Comparison of ENCODE assay signal across 8 cellular contexts in the genomic region with DNA sequence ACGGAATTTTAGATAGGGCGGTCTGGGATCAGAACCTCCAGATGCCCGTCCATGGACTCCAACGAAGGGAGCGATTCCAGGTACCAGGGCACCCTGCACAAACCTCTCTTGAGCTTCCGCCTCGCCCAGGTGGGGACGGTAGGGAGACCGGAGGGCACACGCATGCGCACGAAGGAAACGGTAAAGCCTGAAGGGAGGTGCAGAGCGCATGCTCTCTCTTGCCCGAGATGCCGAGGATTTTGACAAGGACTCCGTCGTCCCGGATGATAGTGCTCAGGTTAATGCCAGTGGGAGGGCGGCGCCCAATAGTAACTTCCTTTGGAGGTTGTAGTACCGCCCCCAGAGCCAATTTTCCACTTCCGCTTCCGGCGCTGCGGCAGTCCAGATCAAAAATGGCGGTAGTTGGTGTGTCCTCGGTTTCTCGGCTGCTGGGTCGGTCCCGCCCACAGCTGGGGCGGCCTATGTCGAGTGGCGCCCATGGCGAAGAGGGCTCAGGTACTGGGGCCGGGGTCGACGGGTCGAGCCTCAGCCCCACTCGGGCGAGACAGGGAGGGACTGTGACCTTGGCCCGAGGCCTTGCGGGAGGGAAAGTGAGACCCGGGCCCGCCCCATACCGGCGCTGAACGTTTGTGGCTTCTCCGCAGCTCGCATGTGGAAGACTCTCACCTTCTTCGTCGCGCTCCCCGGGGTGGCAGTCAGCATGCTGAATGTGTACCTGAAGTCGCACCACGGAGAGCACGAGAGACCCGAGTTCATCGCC. TPM values are rescaled to one million over a fixed set of nuclear protein-coding genes. Genes with fewer than 3 reads are reported as not detected.
A peak's percentile ranks its signal among the peaks of the same experiment; 100 is the strongest.
DNase-seq lines count a peak whose midpoint lies in the region; ATAC-seq and TF ChIP-seq lines count a peak whose summit lies in the region.

A gene (plus strand): TSS at position 379 of the 760 bp plus-strand sequence. CDS start 14 bp downstream, at position 393.

- peak; percentile 13 to 44 for TF ChIP-seq RAD21 in liver (IDR thresholded peaks at IDR 0.05)

- WGBS in liver: under 1% methylated on average over 59 of the region's 59 CpGs

- H3K9me3 Mint-ChIP-seq in CD4-positive, CD25-positive, alpha-beta regulatory T cell: no peaks in the 10 kb centered on the region

- peak; percentile 96 to 100 (median 97) for DNase-seq in CD4-positive, CD25-positive, alpha-beta regulatory T cell
- DNase-seq in NCI-H774 (lab: John Stamatoyannopoulos, UW): peak; percentile 100
- DNase-seq in activated CD4-positive, alpha-beta T cell treated with anti-CD3 and anti-CD28 coated beads, Interleukin-2, amount 50 U/mL, for 4 hours: peak; percentile 97 to 98
- DNase-seq in dermis microvascular lymphatic vessel endothelial cell (ENCODE audit: low read depth in 2 of 2): peak; percentile 89 to 94
- DNase-seq in stimulated activated CD4-positive, alpha-beta T cell treated with anti-CD3 and anti-CD28 coated beads, Interleukin-4, amount 100 ng/mL, for 24 hours: peak; percentile 99

- TF ChIP-seq CTCF in liver (IDR thresholded peaks at IDR 0.05; ENCODE audit: low read depth, low read length, missing input control): peak; percentile 6

- H3K27me3 Mint-ChIP-seq in CD4-positive, CD25-positive, alpha-beta regulatory T cell: peaks cover 15% of the 10 kb centered on the region

- H3K4me1 Mint-ChIP-seq in CD4-positive, CD25-positive, alpha-beta regulatory T cell: peaks cover 4 to 34% (median 15%) of the 10 kb centered on the region in 4 donors

- peak within 1 kb of the TSS; percentile 87 for H3K4me3 ChIP-seq in CD4-positive, CD25-positive, alpha-beta regulatory T cell (ENCODE audit: low read depth, low read length)
- peak within 1 kb of the TSS; percentile 78 to 93 (median 84) for H3K4me3 ChIP-seq in liver (ENCODE audit: low read depth in 1 of 3, low read length in 3 of 3)

- H3K36me3 ChIP-seq in CD4-positive, CD25-positive, alpha-beta regulatory T cell (ENCODE audit: control insufficient read depth, insufficient read depth, low read length): peaks cover 21% of the 10 kb centered on the region
- peaks cover 3 to 11% (median 6%) of the 10 kb centered on the region in 4 donors for H3K36me3 ChIP-seq in liver (ENCODE audit: control insufficient read depth in 4 of 4, insufficient read depth in 3 of 4, low read depth in 1 of 4, low read length in 3 of 4)

- H3K4me3 Mint-ChIP-seq in CD4-positive, CD25-positive, alpha-beta regulatory T cell: peak within 1 kb of the TSS; percentile 90 to 94 (median 92)

- peak within 1 kb of the TSS; percentile 84 for H3K27ac ChIP-seq in CD4-positive, CD25-positive, alpha-beta regulatory T cell (ENCODE audit: insufficient read depth, low read length, poor library complexity, severe bottlenecking)
- peak within 1 kb of the TSS; percentile 49 to 65 for H3K27ac ChIP-seq in liver (ENCODE audit: low read depth in 1 of 2, low read length in 2 of 2)

- H3K9ac ChIP-seq in liver (ENCODE audit: low read depth in 1 of 2, low read length in 2 of 2): peak within 1 kb of the TSS; percentile 18 to 42

- no peaks in the 10 kb centered on the region for H3K9me3 ChIP-seq in CD4-positive, CD25-positive, alpha-beta regulatory T cell (ENCODE audit: control insufficient read depth in 2 of 2, low read length in 2 of 2)
- H3K9me3 ChIP-seq in liver (ENCODE audit: control insufficient read depth in 4 of 4, low read length in 3 of 4): no peaks in the 10 kb centered on the region

- H3K27me3 ChIP-seq in CD4-positive, CD25-positive, alpha-beta regulatory T cell (ENCODE audit: control insufficient read depth, insufficient read depth, low read length): peaks cover 1% of the 10 kb centered on the region
- no peaks in the 10 kb centered on the region for H3K27me3 ChIP-seq in liver (ENCODE audit: control insufficient read depth in 4 of 4, insufficient read depth in 4 of 4, low read length in 3 of 4)

- peak within 1 kb of the TSS; percentile 74 to 98 (median 96) for H3K27ac Mint-ChIP-seq in CD4-positive, CD25-positive, alpha-beta regulatory T cell

- ATAC-seq in CD4-positive, CD25-positive, alpha-beta regulatory T cell (ENCODE audit: low read depth in 2 of 2): peak; percentile 97 to 98
- ATAC-seq in GM19395 (IDR thresholded peaks at IDR 0.05; ENCODE audit: unreplicated experiment): peak; percentile 95
- peak; percentile 96 for ATAC-seq in HG03565 (IDR thresholded peaks at IDR 0.05; ENCODE audit: unreplicated experiment)

- peaks cover 24% of the 10 kb centered on the region for H3K4me1 ChIP-seq in CD4-positive, CD25-positive, alpha-beta regulatory T cell (ENCODE audit: control insufficient read depth, insufficient read depth, low read length, poor library complexity, severe bottlenecking)
- peaks cover 4 to 19% (median 15%) of the 10 kb centered on the region in 4 donors for H3K4me1 ChIP-seq in liver (ENCODE audit: control insufficient read depth in 4 of 4, insufficient read depth in 4 of 4, low read length in 3 of 4)

- no peaks in the 10 kb centered on the region for H3K36me3 Mint-ChIP-seq in CD4-positive, CD25-positive, alpha-beta regulatory T cell

TF ChIP-seq in liver, 16 proteins besides CTCF, POLR2A, EP300 and RAD21:
- TF ChIP-seq, protein P1, sequence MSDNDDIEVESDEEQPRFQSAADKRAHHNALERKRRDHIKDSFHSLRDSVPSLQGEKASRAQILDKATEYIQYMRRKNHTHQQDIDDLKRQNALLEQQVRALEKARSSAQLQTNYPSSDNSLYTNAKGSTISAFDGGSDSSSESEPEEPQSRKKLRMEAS (IDR thresholded peaks at IDR 0.05): peak; percentile 72
- TF ChIP-seq, protein P2, sequence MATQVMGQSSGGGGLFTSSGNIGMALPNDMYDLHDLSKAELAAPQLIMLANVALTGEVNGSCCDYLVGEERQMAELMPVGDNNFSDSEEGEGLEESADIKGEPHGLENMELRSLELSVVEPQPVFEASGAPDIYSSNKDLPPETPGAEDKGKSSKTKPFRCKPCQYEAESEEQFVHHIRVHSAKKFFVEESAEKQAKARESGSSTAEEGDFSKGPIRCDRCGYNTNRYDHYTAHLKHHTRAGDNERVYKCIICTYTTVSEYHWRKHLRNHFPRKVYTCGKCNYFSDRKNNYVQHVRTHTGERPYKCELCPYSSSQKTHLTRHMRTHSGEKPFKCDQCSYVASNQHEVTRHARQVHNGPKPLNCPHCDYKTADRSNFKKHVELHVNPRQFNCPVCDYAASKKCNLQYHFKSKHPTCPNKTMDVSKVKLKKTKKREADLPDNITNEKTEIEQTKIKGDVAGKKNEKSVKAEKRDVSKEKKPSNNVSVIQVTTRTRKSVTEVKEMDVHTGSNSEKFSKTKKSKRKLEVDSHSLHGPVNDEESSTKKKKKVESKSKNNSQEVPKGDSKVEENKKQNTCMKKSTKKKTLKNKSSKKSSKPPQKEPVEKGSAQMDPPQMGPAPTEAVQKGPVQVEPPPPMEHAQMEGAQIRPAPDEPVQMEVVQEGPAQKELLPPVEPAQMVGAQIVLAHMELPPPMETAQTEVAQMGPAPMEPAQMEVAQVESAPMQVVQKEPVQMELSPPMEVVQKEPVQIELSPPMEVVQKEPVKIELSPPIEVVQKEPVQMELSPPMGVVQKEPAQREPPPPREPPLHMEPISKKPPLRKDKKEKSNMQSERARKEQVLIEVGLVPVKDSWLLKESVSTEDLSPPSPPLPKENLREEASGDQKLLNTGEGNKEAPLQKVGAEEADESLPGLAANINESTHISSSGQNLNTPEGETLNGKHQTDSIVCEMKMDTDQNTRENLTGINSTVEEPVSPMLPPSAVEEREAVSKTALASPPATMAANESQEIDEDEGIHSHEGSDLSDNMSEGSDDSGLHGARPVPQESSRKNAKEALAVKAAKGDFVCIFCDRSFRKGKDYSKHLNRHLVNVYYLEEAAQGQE (IDR thresholded peaks at IDR 0.05): peak; percentile 70
- TF ChIP-seq RXRA (IDR thresholded peaks at IDR 0.05) (peak; percentile 62 to 72), FOXA2 (IDR thresholded peaks at IDR 0.05) (peak; percentile 6), TAF1 (conservative IDR thresholded peaks at IDR 0.05) (peak; percentile 83), JUND (IDR thresholded peaks at IDR 0.05) (peak in 1 of 2 donors; percentile 31), GABPA (IDR thresholded peaks at IDR 0.05 in 1 of 2, conservative IDR thresholded peaks at IDR 0.05 in 1 of 2) (peak; percentile 95 to 98), FOXA1 (IDR thresholded peaks at IDR 0.05) (no peak), NR2F2 (IDR thresholded peaks at IDR 0.05) (no peak), EGR1 (IDR thresholded peaks at IDR 0.05; ENCODE audit: low read depth in 2 of 2) (peak; percentile 52 to 66), HNF4A (conservative IDR thresholded peaks at IDR 0.05) (peak; percentile 47 to 51), YY1 (IDR thresholded peaks at IDR 0.05) (peak; percentile 98), SP1 (IDR thresholded peaks at IDR 0.05) (peak; percentile 78), HNF4G (IDR thresholded peaks at IDR 0.05) (no peak)
- TF ChIP-seq, protein P3, sequence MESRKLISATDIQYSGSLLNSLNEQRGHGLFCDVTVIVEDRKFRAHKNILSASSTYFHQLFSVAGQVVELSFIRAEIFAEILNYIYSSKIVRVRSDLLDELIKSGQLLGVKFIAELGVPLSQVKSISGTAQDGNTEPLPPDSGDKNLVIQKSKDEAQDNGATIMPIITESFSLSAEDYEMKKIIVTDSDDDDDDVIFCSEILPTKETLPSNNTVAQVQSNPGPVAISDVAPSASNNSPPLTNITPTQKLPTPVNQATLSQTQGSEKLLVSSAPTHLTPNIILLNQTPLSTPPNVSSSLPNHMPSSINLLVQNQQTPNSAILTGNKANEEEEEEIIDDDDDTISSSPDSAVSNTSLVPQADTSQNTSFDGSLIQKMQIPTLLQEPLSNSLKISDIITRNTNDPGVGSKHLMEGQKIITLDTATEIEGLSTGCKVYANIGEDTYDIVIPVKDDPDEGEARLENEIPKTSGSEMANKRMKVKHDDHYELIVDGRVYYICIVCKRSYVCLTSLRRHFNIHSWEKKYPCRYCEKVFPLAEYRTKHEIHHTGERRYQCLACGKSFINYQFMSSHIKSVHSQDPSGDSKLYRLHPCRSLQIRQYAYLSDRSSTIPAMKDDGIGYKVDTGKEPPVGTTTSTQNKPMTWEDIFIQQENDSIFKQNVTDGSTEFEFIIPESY (IDR thresholded peaks at IDR 0.05): peak; percentile 51
- TF ChIP-seq, protein P4, sequence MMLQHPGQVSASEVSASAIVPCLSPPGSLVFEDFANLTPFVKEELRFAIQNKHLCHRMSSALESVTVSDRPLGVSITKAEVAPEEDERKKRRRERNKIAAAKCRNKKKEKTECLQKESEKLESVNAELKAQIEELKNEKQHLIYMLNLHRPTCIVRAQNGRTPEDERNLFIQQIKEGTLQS (IDR thresholded peaks at IDR 0.05): no peak
TF ChIP-seq in liver: peak in this region for 12.

RNA-seq across cellular contexts. Expression of the gene that starts here (rescaled TPM):
- 169 TPM for total RNA-seq in CD4-positive, CD25-positive, alpha-beta regulatory T cell
- 1,000 to 10,000 TPM in 2 of 4 donors, 100 to 1,000 TPM in 2; 939 to 1,218 (median 1,022) TPM for polyA plus RNA-seq in CD4-positive, CD25-positive, alpha-beta regulatory T cell
- 417 and 434 TPM in 2 replicates for total RNA-seq in dermis microvascular lymphatic vessel endothelial cell
- 100 to 1,000 TPM; 338 to 451 TPM for total RNA-seq in liver
- 100 to 1,000 TPM; 621 to 910 TPM for polyA plus RNA-seq in liver

Comparison
In these comparisons a context has a peak if more than half of its experiments do, and no peak if none do; other contexts are left out.
1. Peak in every context shown above with its lines: DNase-seq, ATAC-seq, H3K4me3 ChIP-seq and H3K27ac ChIP-seq.